Comparison of ENCODE assay signal across 8 cellular contexts in genomic region chr2:218301176-218301819, GRCh38. TPM values are rescaled to one million over a fixed set of nuclear protein-coding genes. Genes with fewer than 3 reads are reported as not detected.
DNase-seq lines count a peak whose midpoint lies in the region; ATAC-seq, FAIRE-seq and TF ChIP-seq lines count a peak whose summit lies in the region.

No MANE protein-coding gene starts in this region.

- H3K27me3 ChIP-seq in SJCRH30 (no peaks in the 10 kb centered on the region), parathyroid adenoma (ENCODE audit: control insufficient read depth, insufficient read depth, low read length) (no peaks in the 10 kb centered on the region), upper lobe of right lung (no peaks in the 10 kb centered on the region)

- H3K4me1 ChIP-seq in SJCRH30 (peaks cover 4% of the 10 kb centered on the region; the same call in 1 of the 2 replicates), parathyroid adenoma (no peaks in the 10 kb centered on the region), upper lobe of right lung (no peaks in the 10 kb centered on the region)

- peak; percentile 93 for ATAC-seq in upper lobe of right lung

- no peak for FAIRE-seq in H54 (lab: Jason Lieb, UNC)

- no peak for TF ChIP-seq POLR2A in H54 (IDR thresholded peaks at IDR 0.05; ENCODE audit: low read depth, low read length)
- TF ChIP-seq POLR2A in NB4 (IDR thresholded peaks at IDR 0.05; ENCODE audit: extremely low read depth, insufficient read length) = no peak

- H3K36me3 ChIP-seq in SJCRH30 (no peaks in the 10 kb centered on the region), parathyroid adenoma (ENCODE audit: control insufficient read depth, insufficient read depth, low read length) (no peaks in the 10 kb centered on the region), upper lobe of right lung (no peaks in the 10 kb centered on the region)

- H3K9ac ChIP-seq in parathyroid adenoma = no peak overlapping the region

- peak; percentile 94 for TF ChIP-seq CTCF in NB4 (IDR thresholded peaks at IDR 0.05; ENCODE audit: low read depth, low read length)
- TF ChIP-seq CTCF in parathyroid adenoma (IDR thresholded peaks at IDR 0.05) = peak; percentile 99
- peak; percentile 98 for TF ChIP-seq CTCF in upper lobe of right lung (IDR thresholded peaks at IDR 0.05)

- H2AFZ ChIP-seq in parathyroid adenoma = peak overlapping the region; percentile 71

- H3K4me2 ChIP-seq in parathyroid adenoma (ENCODE audit: low read length) = no peak overlapping the region

- no peaks in the 10 kb centered on the region for H3K79me2 ChIP-seq in parathyroid adenoma

- DNase-seq in DMS 273 treated with DMSO at 0.1 percent for 48 hours (lab: John Stamatoyannopoulos, UW) = peak; percentile 67
- peak; percentile 33 for DNase-seq in H54 (ENCODE audit: insufficient read length, low spot score)
- DNase-seq in NB4 (ENCODE audit: low read depth) = peak; percentile 95
- peak; percentile 77 to 92 for DNase-seq in SJCRH30
- peak; percentile 78 for DNase-seq in activated effector memory CD4-positive, alpha-beta T cell treated with Interleukin-2 at 50 U/mL for 16 hours
- DNase-seq in glomerular endothelial cell (ENCODE audit: extremely low read depth, low read depth, low spot score) = peak; percentile 80
- DNase-seq in upper lobe of right lung = peak; percentile 82

- H3K4me3 ChIP-seq in NB4 (ENCODE audit: low read depth, low read length) = no peak overlapping the region
- H3K4me3 ChIP-seq in SJCRH30 = no peak overlapping the region
- H3K4me3 ChIP-seq in parathyroid adenoma (ENCODE audit: low read depth, low read length) = no peak overlapping the region
- H3K4me3 ChIP-seq in upper lobe of right lung = no peak overlapping the region

- H3K9me3 ChIP-seq in SJCRH30 (replicated peaks) (no peaks in the 10 kb centered on the region), parathyroid adenoma (ENCODE audit: control insufficient read depth, low read length) (no peaks in the 10 kb centered on the region), upper lobe of right lung (no peaks in the 10 kb centered on the region)

- no peak overlapping the region for H3K27ac ChIP-seq in SJCRH30
- H3K27ac ChIP-seq in parathyroid adenoma = no peak overlapping the region
- no peak overlapping the region for H3K27ac ChIP-seq in upper lobe of right lung

- intact Hi-C loops in upper lobe of right lung (cut with DNase I) = loop anchor here (10.0 kb wide), 1 partner anchor 54 kb away; the partner anchor contains the start of gene CATIP

RNA-seq across cellular contexts. Expression of gene TMBIM1, which starts 9.0 kb away (rescaled TPM):
- total RNA-seq in SJCRH30 (2014; rRNA removed; shearing (Covaris generic)) = 10.3 and 11.2 TPM in 2 replicates
- total RNA-seq in glomerular endothelial cell = 113 and 115 TPM in 2 replicates
- total RNA-seq in upper lobe of right lung = 281 TPM

RNA-seq across cellular contexts. Expression of gene PNKD, which starts 31.0 kb away (rescaled TPM):
- total RNA-seq in SJCRH30 (2014; rRNA removed; shearing (Covaris generic)) = 49.8 and 57.9 TPM in 2 replicates
- 32.6 and 41.8 TPM in 2 replicates for total RNA-seq in glomerular endothelial cell
- 65.4 TPM for total RNA-seq in upper lobe of right lung

RNA-seq across cellular contexts. Expression of gene AAMP, which starts 31.4 kb away (rescaled TPM):
- total RNA-seq in SJCRH30 (2014; rRNA removed; shearing (Covaris generic)) = 125 and 149 TPM in 2 replicates
- total RNA-seq in glomerular endothelial cell (97.7 and 120 TPM in 2 replicates), upper lobe of right lung (55.9 TPM)

RNA-seq across cellular contexts. Expression of gene GPBAR1, which starts 40.5 kb away (rescaled TPM):
- 0.24 and 0.25 TPM in 2 replicates for total RNA-seq in SJCRH30 (2014; rRNA removed; shearing (Covaris generic))
- 0.35 and 0.39 TPM in 2 replicates for total RNA-seq in glomerular endothelial cell
- 2.6 TPM for total RNA-seq in upper lobe of right lung

RNA-seq across cellular contexts. Expression of gene CATIP, which starts 55.4 kb away (rescaled TPM):
- not detected in 2 replicates for total RNA-seq in SJCRH30 (2014; rRNA removed; shearing (Covaris generic))
- total RNA-seq in glomerular endothelial cell (not detected in 2 replicates), upper lobe of right lung (0.64 TPM)

Comparison
In these comparisons a context has a peak if more than half of its experiments do, and no peak if none do; other contexts are left out.
1. DNase-seq: peak in every context shown above with its lines; median percentile 95 in NB4; 84 in SJCRH30; 82 in upper lobe of right lung; 80 in glomerular endothelial cell; 78 in activated effector memory CD4-positive, alpha-beta T cell treated with Interleukin-2 at 50 U/mL for 16 hours; 67 in DMS 273 treated with DMSO at 0.1 percent for 48 hours; 33 in H54.